9 cellular contexts compared by ENCODE assay signal in the genomic region with DNA sequence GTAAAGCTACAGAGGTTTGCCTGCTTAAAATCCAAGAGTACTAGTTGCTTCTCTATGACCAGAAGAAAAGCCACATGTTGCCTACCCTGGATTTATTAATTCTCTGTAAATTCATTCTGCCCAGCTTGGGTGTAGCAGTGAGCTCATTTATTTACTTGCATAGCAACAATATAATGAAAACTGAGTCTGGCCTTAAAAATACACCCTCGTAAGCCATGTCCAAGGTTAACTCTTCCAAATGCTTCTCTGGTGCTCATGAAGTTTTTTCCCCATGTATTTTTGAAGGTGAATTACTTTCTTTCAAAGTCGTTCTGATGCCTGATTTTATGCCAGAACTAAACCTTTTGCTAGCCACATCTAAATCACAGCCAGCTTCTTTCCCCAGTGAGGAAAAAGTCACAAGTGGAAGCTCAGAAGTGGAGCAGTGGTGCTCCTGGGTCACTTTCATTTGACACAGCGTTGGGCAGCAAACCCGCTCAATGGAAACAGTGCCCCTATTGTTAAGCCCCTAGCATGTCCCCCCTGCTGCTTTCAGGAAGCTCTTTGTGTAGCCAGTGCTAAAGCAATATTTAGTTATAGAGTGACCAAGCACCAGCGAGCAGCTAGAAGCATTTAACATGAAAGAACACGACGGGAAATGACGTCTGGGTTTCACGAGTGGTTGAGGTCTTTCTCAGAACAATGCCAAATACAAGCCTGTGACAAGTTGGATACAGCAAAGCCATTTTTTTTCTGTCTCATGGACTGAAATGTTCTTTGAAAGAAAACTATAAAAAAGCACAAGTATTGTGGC. TPM values are rescaled to one million over a fixed set of nuclear protein-coding genes. Genes with fewer than 3 reads are reported as not detected.
DNase-seq lines count a peak whose midpoint lies in the region; ATAC-seq, FAIRE-seq and TF ChIP-seq lines count a peak whose summit lies in the region.
"Had no signal": no experiment of that assay in that cellular context is flagged by ENCODE, and none has a peak within 500 bp of the region (broad histone marks: within the 10 kb centered on the region; RNA-seq: fewer than 3 reads in every experiment).

No MANE protein-coding gene starts in this region.

- intact Hi-C loops in esophagus muscularis mucosa (cut with DNase I) = no loop called here

- peak overlapping the region; percentile 46; the same call in 1 of the 2 replicates for H3K27ac ChIP-seq in SJCRH30
- peak overlapping the region in 3 of 4 donors; percentile 0 to 15 (median 8) for H3K27ac ChIP-seq in esophagus muscularis mucosa (replicated peaks in 1 of 4)

- no peak for TF ChIP-seq POLR2A in esophagus muscularis mucosa (IDR thresholded peaks at IDR 0.05; ENCODE audit: low read depth)

- H3K4me3 ChIP-seq in SJCRH30 = no peak overlapping the region
- no peak overlapping the region for H3K4me3 ChIP-seq in esophagus muscularis mucosa

- peaks cover 11% of the 10 kb centered on the region for H3K4me1 ChIP-seq in SJCRH30
- H3K4me1 ChIP-seq in esophagus muscularis mucosa = peaks cover 37 to 64% (median 40%) of the 10 kb centered on the region in 4 donors

- H3K4me1 Mint-ChIP-seq in osteocyte (ENCODE audit: unreplicated experiment) = peaks cover 66% of the 10 kb centered on the region

- DNase-seq in Daoy (ENCODE audit: low read depth) (peak; percentile 41), SJCRH30 (peak; percentile 50 to 74), esophagus muscularis mucosa (ENCODE audit: extremely low spot score) (no peak), osteocyte (ENCODE audit: extremely low spot score, unreplicated experiment) (no peak), RCC 7860 (ENCODE audit: low spot score) (no peak)
- DNase-seq: PC-3 had no signal

- H3K36me3 ChIP-seq in SJCRH30 (no peaks in the 10 kb centered on the region), esophagus muscularis mucosa (peaks cover 0 to 73% (median 0%) of the 10 kb centered on the region in 4 donors)

- H3K4me3 Mint-ChIP-seq in osteocyte (ENCODE audit: unreplicated experiment) = no peak overlapping the region

- no peaks in the 10 kb centered on the region for H3K27me3 ChIP-seq in SJCRH30
- H3K27me3 ChIP-seq in esophagus muscularis mucosa = peaks cover 0 to 4% (median 0%) of the 10 kb centered on the region in 4 donors

- no peaks in the 10 kb centered on the region for H3K9me3 Mint-ChIP-seq in osteocyte (ENCODE audit: unreplicated experiment)

- H3K27ac Mint-ChIP-seq in osteocyte (ENCODE audit: unreplicated experiment) = peak overlapping the region; percentile 96

- no peak for FAIRE-seq in RCC 7860 (lab: Jason Lieb, UNC)

- H3K27me3 Mint-ChIP-seq in osteocyte (ENCODE audit: unreplicated experiment) = no peaks in the 10 kb centered on the region

- WGBS in esophagus muscularis mucosa = 72% methylated on average over 9 of the region's 9 CpGs

- no peak for TF ChIP-seq CTCF in esophagus muscularis mucosa (IDR thresholded peaks at IDR 0.05)
- TF ChIP-seq CTCF in osteocyte (IDR thresholded peaks at IDR 0.05) = no peak

- no peak for TF ChIP-seq EP300 in esophagus muscularis mucosa (IDR thresholded peaks at IDR 0.05)

- no peak for ATAC-seq in HG02623 (IDR thresholded peaks at IDR 0.05; ENCODE audit: unreplicated experiment)
- ATAC-seq in HG03378 (IDR thresholded peaks at IDR 0.05; ENCODE audit: unreplicated experiment) = no peak
- no peak for ATAC-seq in GM18517 (IDR thresholded peaks at IDR 0.05; ENCODE audit: unreplicated experiment)
- ATAC-seq: PC-3 had no signal

- no peaks in the 10 kb centered on the region for H3K9me3 ChIP-seq in SJCRH30 (replicated peaks)
- no peaks in the 10 kb centered on the region for H3K9me3 ChIP-seq in esophagus muscularis mucosa

- H3K36me3 Mint-ChIP-seq in osteocyte (ENCODE audit: unreplicated experiment) = peaks cover 4% of the 10 kb centered on the region

RNA-seq across cellular contexts. Expression of gene NEDD9, which starts 29.8 kb away (rescaled TPM):
- total RNA-seq in Daoy (2014; rRNA removed; shearing (Covaris generic)) = 20.5 and 21.8 TPM in 2 replicates
- 0.42 and 0.71 TPM in 2 replicates for total RNA-seq in SJCRH30 (2014; rRNA removed; shearing (Covaris generic))
- 10 to 100 TPM; 18.3 to 47.2 (median 32.9) TPM for total RNA-seq in esophagus muscularis mucosa
- total RNA-seq in osteocyte = 8.8 and 10.3 TPM in 2 replicates

Comparison
In these comparisons a context has a peak if more than half of its experiments do, and no peak if none do; other contexts are left out.
1. DNase-seq: peak in Daoy (single experiment) and SJCRH30 (2 of 2); none in esophagus muscularis mucosa (single experiment), osteocyte (single experiment) and RCC 7860 (single experiment).